22 cellular contexts compared by ENCODE assay signal in the genomic region with DNA sequence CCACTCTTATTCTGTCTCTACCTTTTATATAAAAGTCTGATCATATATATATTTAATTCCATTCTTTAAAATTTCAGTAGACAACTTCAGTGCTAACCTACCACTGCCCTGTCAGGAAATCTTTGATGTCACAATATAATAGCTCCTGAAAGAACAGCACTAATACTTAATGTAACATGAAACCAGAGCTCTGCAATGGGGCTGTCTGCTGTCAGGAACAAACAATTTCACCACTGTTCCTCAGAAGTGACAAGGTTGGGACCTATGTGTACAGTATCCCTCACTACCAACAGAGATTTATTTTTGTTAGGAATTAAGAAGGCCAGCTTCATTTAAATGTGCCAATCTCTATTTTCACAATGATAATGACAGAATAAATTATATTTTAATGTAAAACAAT.
DNase-seq lines count a peak whose midpoint lies in the region; ATAC-seq and TF ChIP-seq lines count a peak whose summit lies in the region.
"Had no signal": no experiment of that assay in that cellular context is flagged by ENCODE, and none has a peak within 500 bp of the region (broad histone marks: within the 10 kb centered on the region; RNA-seq: fewer than 3 reads in every experiment).

No MANE protein-coding gene starts in this region.

- TF ChIP-seq CTCF in IMR-90 (conservative IDR thresholded peaks at IDR 0.05; ENCODE audit: low read depth, low read length) = no peak

- H2BK20ac ChIP-seq in IMR-90 (ENCODE audit: low read depth, low read length) = no peak overlapping the region

- CTCF ChIA-PET in IMR-90 (lab: Yijun Ruan, JAX) = no interaction called here

- no peak overlapping the region for H3K4me2 ChIP-seq in IMR-90 (ENCODE audit: low read depth, low read length)
- no peak overlapping the region for H3K4me2 ChIP-seq in mesenchymal stem cell (ENCODE audit: low read length, poor library complexity, severe bottlenecking)
- H3K4me2 ChIP-seq: BLaER1 had no signal

- no peak overlapping the region for H3K14ac ChIP-seq in IMR-90 (replicated peaks; ENCODE audit: low read depth, low read length)
- no peak overlapping the region for H3K14ac ChIP-seq in mesenchymal stem cell (ENCODE audit: low read length in 2 of 2)

- dilution Hi-C loops in IMR-90 (cut with HindIII; ENCODE audit: low sequenced_read_pairs, unreplicated experiment) = no loop called here

- H2BK120ac ChIP-seq in IMR-90 (ENCODE audit: low read depth, low read length) = no peak overlapping the region
- H2BK120ac ChIP-seq in mesenchymal stem cell (ENCODE audit: low read depth, low read length) = no peak overlapping the region

- ATAC-seq in IMR-90 (ENCODE audit: low read depth) = peak; percentile 42; the same call in 1 of the 2 replicates
- ATAC-seq: stimulated activated effector memory CD8-positive, alpha-beta T cell treated with anti-CD3 and anti-CD28 coated beads, Interleukin-12 subunit alpha, Interleukin-12 subunit beta, amount 100 ng/mL, for 72 hours had no signal

- H2BK5ac ChIP-seq in IMR-90 (ENCODE audit: low read depth, low read length, poor library complexity, severe bottlenecking) (no peak overlapping the region), mesenchymal stem cell (ENCODE audit: low read depth, low read length, poor library complexity, severe bottlenecking) (no peak overlapping the region)

- no peak overlapping the region for H3K18ac ChIP-seq in IMR-90 (ENCODE audit: low read depth, low read length)
- H3K18ac ChIP-seq in mesenchymal stem cell (ENCODE audit: low read depth in 1 of 2, low read length in 2 of 2) = no peak overlapping the region

- peaks cover 2 to 9% of the 10 kb centered on the region in 2 experiments; a peak in 3 of 4 replicates for H3K79me1 ChIP-seq in IMR-90 (ENCODE audit: low read depth in 1 of 2, low read length in 2 of 2)
- no peaks in the 10 kb centered on the region for H3K79me1 ChIP-seq in mesenchymal stem cell (replicated peaks; ENCODE audit: low read length, poor library complexity, severe bottlenecking)

- H3K27ac ChIP-seq in IMR-90 (ENCODE audit: insufficient read depth, low read length) (no peak overlapping the region), mesenchymal stem cell (ENCODE audit: low read length, poor library complexity, severe bottlenecking) (no peak overlapping the region)
- H3K27ac ChIP-seq: BLaER1, brain microvascular endothelial cell, colonic mucosa, GM23248, HL-60, ovary, sigmoid colon had no signal

- H3K9me3 ChIP-seq in IMR-90 (ENCODE audit: control insufficient read depth, insufficient read depth, low read length) = no peaks in the 10 kb centered on the region
- H3K9me3 ChIP-seq in mesenchymal stem cell (ENCODE audit: control insufficient read depth, low read length) = no peaks in the 10 kb centered on the region
- H3K9me3 ChIP-seq: BLaER1, colonic mucosa, ovary, sigmoid colon had no signal

- TF ChIP-seq POLR2A in IMR-90 (IDR thresholded peaks at IDR 0.05; ENCODE audit: low read depth, low read length) = no peak

- no peaks in the 10 kb centered on the region for H3K4me1 ChIP-seq in IMR-90 (ENCODE audit: control insufficient read depth, insufficient read depth, low read length)
- no peaks in the 10 kb centered on the region for H3K4me1 ChIP-seq in mesenchymal stem cell (ENCODE audit: control insufficient read depth, insufficient read depth, low read depth, low read length)
- H3K4me1 ChIP-seq: colonic mucosa, sigmoid colon had no signal

- H3K23ac ChIP-seq in IMR-90 (ENCODE audit: low read depth, low read length) (no peak overlapping the region), mesenchymal stem cell (ENCODE audit: low read length in 2 of 2) (no peak overlapping the region)

- H2AFZ ChIP-seq in IMR-90 (replicated peaks; ENCODE audit: low read length, poor library complexity) = no peak overlapping the region
- no peak overlapping the region for H2AFZ ChIP-seq in mesenchymal stem cell (ENCODE audit: low read depth, low read length)
- H2AFZ ChIP-seq: GM23248 had no signal

- no peaks in the 10 kb centered on the region for H3K27me3 ChIP-seq in IMR-90 (ENCODE audit: control insufficient read depth, insufficient read depth, low read length)
- no peaks in the 10 kb centered on the region for H3K27me3 ChIP-seq in mesenchymal stem cell (ENCODE audit: control insufficient read depth in 1 of 2, insufficient read depth in 1 of 2, low read length in 2 of 2)
- H3K27me3 ChIP-seq: BLaER1, brain microvascular endothelial cell, colonic mucosa, ovary, sigmoid colon had no signal

- H3K56ac ChIP-seq in IMR-90 (ENCODE audit: extremely low read depth, insufficient read depth, low read length) = no peak overlapping the region

- DNase-seq in NCI-H2107 treated with DMSO at 0.1 percent for 48 hours (lab: John Stamatoyannopoulos, UW; ENCODE audit: unreplicated experiment) = peak; percentile 66
- DNase-seq in NCI-H2107 (lab: John Stamatoyannopoulos, UW) = no peak
- peak; percentile 16 for DNase-seq in IMR-90
- peak; percentile 45 for DNase-seq in NCI-H774 (lab: John Stamatoyannopoulos, UW)
- peak; percentile 26 for DNase-seq in mesenchymal stem cell
- DNase-seq in ecto neural progenitor cell (ENCODE audit: low spot score) = no peak
- no peak for DNase-seq in middle frontal gyrus (ENCODE audit: extremely low spot score, low spot score)
- DNase-seq in stimulated activated naive CD4-positive, alpha-beta T cell (lab: John Stamatoyannopoulos, UW) = no peak
- DNase-seq: activated CD4-positive, alpha-beta T cell treated with anti-CD3 and anti-CD28 coated beads, Interleukin-2, amount 10 ng/mL, durations not matched to agents 7 days and 5 days; activated naive CD8-positive, alpha-beta T cell treated with anti-CD3 and anti-CD28 coated beads for 36 hours; brain microvascular endothelial cell; colonic mucosa; GM23248; NCI-H187 treated with DMSO at 0.1 percent for 48 hours; OCI-M1; ovary; SHP77; sigmoid colon had no signal

- intact Hi-C loops in IMR-90 (cut with micrococcal nuclease) = no loop called here

- TF ChIP-seq RAD21 in IMR-90 (IDR thresholded peaks at IDR 0.05; ENCODE audit: low read length) = no peak

- no peak overlapping the region for H2BK12ac ChIP-seq in mesenchymal stem cell (ENCODE audit: low read length in 2 of 2)

- no peak overlapping the region for H3K4me3 ChIP-seq in IMR-90 (ENCODE audit: insufficient read depth, low read depth, low read length)
- H3K4me3 ChIP-seq in mesenchymal stem cell (ENCODE audit: insufficient read depth in 1 of 2, low read depth in 1 of 2, low read length in 2 of 2) = no peak overlapping the region
- H3K4me3 ChIP-seq: BLaER1, colonic mucosa, GM23248, lung, ovary, sigmoid colon had no signal

- H4K20me1 ChIP-seq in IMR-90 (ENCODE audit: insufficient read depth, low read length) = peaks cover 3% of the 10 kb centered on the region; the same call in 1 of the 2 replicates
- H4K20me1 ChIP-seq: BLaER1 had no signal

- H2AK5ac ChIP-seq in IMR-90 (ENCODE audit: low read depth, low read length) (no peak overlapping the region), mesenchymal stem cell (ENCODE audit: low read length, severe bottlenecking) (no peak overlapping the region)

- H3K36me3 ChIP-seq in IMR-90 (ENCODE audit: control insufficient read depth, insufficient read depth, low read length) = no peaks in the 10 kb centered on the region
- no peaks in the 10 kb centered on the region for H3K36me3 ChIP-seq in mesenchymal stem cell (ENCODE audit: control insufficient read depth in 1 of 2, insufficient read depth in 2 of 2, low read depth in 1 of 2, low read length in 2 of 2)
- H3K36me3 ChIP-seq: BLaER1, brain microvascular endothelial cell, colonic mucosa, ovary, sigmoid colon had no signal

- POLR2A ChIA-PET in IMR-90 (lab: Charles Lee; ENCODE audit: unreplicated experiment) = no interaction called here

- H4K91ac ChIP-seq in IMR-90 (ENCODE audit: insufficient read depth, low read depth, low read length) = no peak overlapping the region
- no peak overlapping the region for H4K91ac ChIP-seq in mesenchymal stem cell (ENCODE audit: low read length)

- no peak overlapping the region for H4K5ac ChIP-seq in IMR-90 (ENCODE audit: low read depth, low read length)

- H4K8ac ChIP-seq in IMR-90 (ENCODE audit: low read depth in 2 of 2, low read length in 2 of 2) = no peak overlapping the region
- no peak overlapping the region for H4K8ac ChIP-seq in mesenchymal stem cell (ENCODE audit: low read length)

- H2BK15ac ChIP-seq in IMR-90 (ENCODE audit: low read depth, low read length) (no peak overlapping the region), mesenchymal stem cell (ENCODE audit: low read depth, poor library complexity, severe bottlenecking) (no peak overlapping the region)

- in situ Hi-C loops in IMR-90 (cut with MboI; ENCODE audit: low sequenced_read_pairs) = no loop called here

- H2AK9ac ChIP-seq in IMR-90 (replicated peaks; ENCODE audit: low read depth, low read length, poor library complexity) = no peak overlapping the region

- no peaks in the 10 kb centered on the region; the same call in 1 of the 2 replicates for H3K9me1 ChIP-seq in IMR-90 (ENCODE audit: insufficient read depth, low read length)

- no TSS peak for BruUV-seq in IMR-90 (replicated peaks; lab: Mats Ljungman, UMichigan)

- H3K9ac ChIP-seq in IMR-90 (ENCODE audit: low read depth, low read length) (no peak overlapping the region), mesenchymal stem cell (ENCODE audit: low read length) (no peak overlapping the region)
- H3K9ac ChIP-seq: BLaER1, GM23248 had no signal

- H3K4ac ChIP-seq in IMR-90 (ENCODE audit: low read depth, low read length) = no peak overlapping the region
- no peak overlapping the region for H3K4ac ChIP-seq in mesenchymal stem cell (ENCODE audit: low read depth in 1 of 2, low read length in 2 of 2)

TF ChIP-seq in IMR-90, 13 proteins besides CTCF, POLR2A, EP300 and RAD21:
- TF ChIP-seq RFX5 (IDR thresholded peaks at IDR 0.05; ENCODE audit: low read depth, low read length) (no peak), ELK1 (IDR thresholded peaks at IDR 0.05; ENCODE audit: borderline replicate concordance, low read depth, low read length) (no peak), NFE2L2 (IDR thresholded peaks at IDR 0.05; ENCODE audit: low read depth, low read length) (no peak), MAFK (IDR thresholded peaks at IDR 0.05; ENCODE audit: low read depth, low read length) (no peak), MXI1 (IDR thresholded peaks at IDR 0.05; ENCODE audit: borderline replicate concordance, low read depth, low read length) (no peak)

Comparison
In these comparisons a context has a peak if more than half of its experiments do, and no peak if none do; other contexts are left out.
1. DNase-seq: peak in NCI-H2107 treated with DMSO at 0.1 percent for 48 hours (single experiment), IMR-90 (single experiment), NCI-H774 (single experiment) and mesenchymal stem cell (single experiment); none in NCI-H2107 (single experiment), ecto neural progenitor cell (single experiment), middle frontal gyrus (single experiment) and stimulated activated naive CD4-positive, alpha-beta T cell (0 of 6).